Comparison of ENCODE assay signal across 28 cellular contexts in the genomic region with DNA sequence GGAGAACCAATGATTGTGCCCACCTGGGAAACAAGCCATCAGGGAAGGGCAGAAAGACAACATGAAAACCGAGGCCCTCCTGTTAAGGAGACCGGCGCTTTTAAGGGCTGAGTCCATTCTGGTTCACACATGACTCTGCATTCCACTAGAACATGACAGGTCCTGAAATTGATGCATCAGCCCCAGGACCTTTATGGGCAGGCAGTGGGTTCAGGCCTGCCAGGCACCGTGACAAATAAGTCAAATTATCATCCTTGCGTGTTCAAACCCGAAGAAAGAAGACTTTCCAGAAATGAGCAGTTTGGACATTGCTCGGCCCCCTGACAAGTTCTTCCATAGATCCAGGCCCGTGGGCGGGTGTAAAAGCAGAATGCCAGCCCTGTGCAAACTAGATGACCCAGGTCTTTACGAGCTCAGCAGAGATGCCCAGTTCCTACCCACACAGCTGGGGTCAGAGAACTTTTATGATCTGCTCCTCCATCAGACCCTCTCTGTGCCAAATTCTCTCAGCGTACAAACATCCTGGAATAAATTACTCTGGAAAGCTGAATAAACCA.
"Had no signal": no experiment of that assay in that cellular context is flagged by ENCODE, and none has a peak within 500 bp of the region (broad histone marks: within the 10 kb centered on the region; RNA-seq: fewer than 3 reads in every experiment).

No MANE protein-coding gene starts in this region.

- H3K27ac Mint-ChIP-seq: activated CD4-positive, alpha-beta memory T cell treated with anti-CD3 and anti-CD28 coated beads, Interleukin-2, amount 10 ng/mL, durations not matched to agents 7 days and 5 days; activated CD4-positive, alpha-beta T cell treated with anti-CD3 and anti-CD28 coated beads, Interleukin-2, amount 10 ng/mL, durations not matched to agents 24 days and 14 days; activated naive CD4-positive, alpha-beta T cell treated with anti-CD3 and anti-CD28 coated beads, Interleukin-2, amount 10 ng/mL, durations not matched to agents 7 days and 5 days; effector memory CD8-positive, alpha-beta T cell; immature natural killer cell; memory B cell; naive B cell; stimulated activated naive B cell treated with anti-CD40 and anti-IgM and Interleukin-4, amounts not matched to agents 10 μg/mL and 1 μg/mL and 100 μg/mL, for 72 hours had no signal

- H3K9me3 Mint-ChIP-seq: activated CD4-positive, alpha-beta memory T cell treated with anti-CD3 and anti-CD28 coated beads, Interleukin-2, amount 10 ng/mL, durations not matched to agents 7 days and 5 days; activated CD4-positive, alpha-beta T cell treated with anti-CD3 and anti-CD28 coated beads, Interleukin-2, amount 10 ng/mL, durations not matched to agents 24 days and 14 days; activated naive CD4-positive, alpha-beta T cell treated with anti-CD3 and anti-CD28 coated beads, Interleukin-2, amount 10 ng/mL, durations not matched to agents 7 days and 5 days; effector memory CD8-positive, alpha-beta T cell; immature natural killer cell; memory B cell had no signal

- DNase-seq: activated CD4-positive, alpha-beta memory T cell treated with anti-CD3 and anti-CD28 coated beads, Interleukin-2, amount 10 ng/mL, durations not matched to agents 7 days and 5 days; activated CD4-positive, alpha-beta T cell treated with anti-CD3 and anti-CD28 coated beads, Interleukin-2, amount 10 ng/mL, durations not matched to agents 24 days and 14 days; activated effector memory CD4-positive, alpha-beta T cell treated with anti-CD3 and anti-CD28 coated beads, Interleukin-2, amount 50 U/mL, for 16 hours; activated naive CD4-positive, alpha-beta T cell treated with anti-CD3 and anti-CD28 coated beads, Interleukin-2, amount 10 ng/mL, durations not matched to agents 7 days and 5 days; activated T-cell treated with anti-CD3 and anti-CD28 coated beads for 4 hours; anterior cingulate cortex; central memory CD4-positive, alpha-beta T cell; effector memory CD8-positive, alpha-beta T cell; glutamatergic neuron; immature natural killer cell; left ventricle myocardium superior; mucosa of descending colon; naive B cell; nucleus accumbens; right lobe of liver; stimulated activated CD4-positive, alpha-beta T cell treated with anti-CD3 and anti-CD28 coated beads, Interleukin-2, amount 100 ng/mL, for 48 hours; stimulated activated CD8-positive, alpha-beta memory T cell treated with anti-CD3 and anti-CD28 coated beads, Interleukin-4, amount 100 ng/mL, for 48 hours; stimulated activated naive B cell treated with anti-CD40 and anti-IgM and Interleukin-4, amounts not matched to agents 10 μg/mL and 1 μg/mL and 100 μg/mL, for 72 hours; transverse colon; uterus had no signal

- H3K27me3 ChIP-seq: hepatocyte, right lobe of liver, transverse colon, uterus had no signal

- H3K4me1 Mint-ChIP-seq: activated CD4-positive, alpha-beta memory T cell treated with anti-CD3 and anti-CD28 coated beads, Interleukin-2, amount 10 ng/mL, durations not matched to agents 7 days and 5 days; activated CD4-positive, alpha-beta T cell treated with anti-CD3 and anti-CD28 coated beads, Interleukin-2, amount 10 ng/mL, durations not matched to agents 24 days and 14 days; activated naive CD4-positive, alpha-beta T cell treated with anti-CD3 and anti-CD28 coated beads, Interleukin-2, amount 10 ng/mL, durations not matched to agents 7 days and 5 days; immature natural killer cell; memory B cell; naive B cell; stimulated activated naive B cell treated with anti-CD40 and anti-IgM and Interleukin-4, amounts not matched to agents 10 μg/mL and 1 μg/mL and 100 μg/mL, for 72 hours had no signal

- H3K4me3 ChIP-seq: hepatocyte, mucosa of descending colon, right lobe of liver, smooth muscle cell, transverse colon, uterus had no signal

- H3K4me1 ChIP-seq: parathyroid adenoma, right lobe of liver, transverse colon, uterus had no signal

- ATAC-seq: activated CD4-positive, CD25-positive, alpha-beta regulatory T cell treated with anti-CD3 and anti-CD28 coated beads, Interleukin-2, amount 50 U/mL, for 24 hours; effector memory CD8-positive, alpha-beta T cell; left ventricle myocardium superior; mucosa of descending colon; right lobe of liver; stimulated activated naive B cell treated with anti-CD40 and anti-IgM and Interleukin-4, amounts not matched to agents 10 μg/mL and 1 μg/mL and 100 μg/mL, for 72 hours had no signal

- FAIRE-seq: endothelial cell of umbilical vein, frontal cortex had no signal

- H3K36me3 ChIP-seq: right lobe of liver, transverse colon, uterus had no signal

- H3K36me3 Mint-ChIP-seq: activated naive CD4-positive, alpha-beta T cell treated with anti-CD3 and anti-CD28 coated beads, Interleukin-2, amount 10 ng/mL, durations not matched to agents 7 days and 5 days; immature natural killer cell; memory B cell; naive B cell; stimulated activated naive B cell treated with anti-CD40 and anti-IgM and Interleukin-4, amounts not matched to agents 10 μg/mL and 1 μg/mL and 100 μg/mL, for 72 hours had no signal

- H3K4me3 Mint-ChIP-seq: activated CD4-positive, alpha-beta memory T cell treated with anti-CD3 and anti-CD28 coated beads, Interleukin-2, amount 10 ng/mL, durations not matched to agents 7 days and 5 days; activated CD4-positive, alpha-beta T cell treated with anti-CD3 and anti-CD28 coated beads, Interleukin-2, amount 10 ng/mL, durations not matched to agents 24 days and 14 days; activated naive CD4-positive, alpha-beta T cell treated with anti-CD3 and anti-CD28 coated beads, Interleukin-2, amount 10 ng/mL, durations not matched to agents 7 days and 5 days; brain; effector memory CD8-positive, alpha-beta T cell; immature natural killer cell; memory B cell; naive B cell; stimulated activated naive B cell treated with anti-CD40 and anti-IgM and Interleukin-4, amounts not matched to agents 10 μg/mL and 1 μg/mL and 100 μg/mL, for 72 hours had no signal

- H3K27ac ChIP-seq: hepatocyte, parathyroid adenoma, right lobe of liver, transverse colon, uterus had no signal

- H3K27me3 Mint-ChIP-seq: activated CD4-positive, alpha-beta memory T cell treated with anti-CD3 and anti-CD28 coated beads, Interleukin-2, amount 10 ng/mL, durations not matched to agents 7 days and 5 days; activated CD4-positive, alpha-beta T cell treated with anti-CD3 and anti-CD28 coated beads, Interleukin-2, amount 10 ng/mL, durations not matched to agents 24 days and 14 days; activated naive CD4-positive, alpha-beta T cell treated with anti-CD3 and anti-CD28 coated beads, Interleukin-2, amount 10 ng/mL, durations not matched to agents 7 days and 5 days; effector memory CD8-positive, alpha-beta T cell; naive B cell; stimulated activated naive B cell treated with anti-CD40 and anti-IgM and Interleukin-4, amounts not matched to agents 10 μg/mL and 1 μg/mL and 100 μg/mL, for 72 hours had no signal
